Comparison of ENCODE assay signal across 28 cellular contexts in genomic region chr6:101879782-101880181, GRCh38.
"Had no signal": no experiment of that assay in that cellular context is flagged by ENCODE, and none has a peak within 500 bp of the region (broad histone marks: within the 10 kb centered on the region; RNA-seq: fewer than 3 reads in every experiment).

No MANE protein-coding gene starts in this region.

- FAIRE-seq: keratinocyte had no signal

- H3K4me1 Mint-ChIP-seq: activated B cell treated with CpG ODN at 0.5 μM for 24 hours; activated naive CD8-positive, alpha-beta T cell treated with anti-CD3 and anti-CD28 coated beads, Interleukin-2, amount 10 ng/mL, durations not matched to agents 7 days and 5 days; stimulated activated naive B cell treated with anti-CD40 and anti-IgM and Interleukin-4, amounts not matched to agents 10 μg/mL and 1 μg/mL and 100 μg/mL, for 72 hours had no signal

- ATAC-seq: activated CD8-positive, alpha-beta T cell treated with anti-CD3 and anti-CD28 coated beads, Interleukin-2, amount 10 ng/mL, durations not matched to agents 7 days and 5 days; gastroesophageal sphincter; left cardiac atrium; left ventricle myocardium superior; mucosa of descending colon; natural killer cell treated with Interleukin-12 subunit alpha and Interleukin-12 subunit beta and Interleukin-15 and Interleukin-18, amount 100 ng/mL, for 72 hours; stimulated activated naive B cell treated with anti-CD40 and anti-IgM and Interleukin-4, amounts not matched to agents 10 μg/mL and 1 μg/mL and 100 μg/mL, for 72 hours; upper lobe of right lung had no signal

- H3K4me3 Mint-ChIP-seq: activated B cell treated with CpG ODN at 0.5 μM for 24 hours; activated CD8-positive, alpha-beta T cell treated with anti-CD3 and anti-CD28 coated beads, Interleukin-2, amount 10 ng/mL, durations not matched to agents 7 days and 5 days; activated naive CD4-positive, alpha-beta T cell treated with anti-CD3 and anti-CD28 coated beads for 36 hours; activated naive CD8-positive, alpha-beta T cell treated with anti-CD3 and anti-CD28 coated beads, Interleukin-2, amount 10 ng/mL, durations not matched to agents 7 days and 5 days; brain; natural killer cell treated with Interleukin-12 subunit alpha and Interleukin-12 subunit beta and Interleukin-15 and Interleukin-18, amount 100 ng/mL, for 72 hours; stimulated activated naive B cell treated with anti-CD40 and anti-IgM and Interleukin-4, amounts not matched to agents 10 μg/mL and 1 μg/mL and 100 μg/mL, for 72 hours had no signal

- H3K36me3 Mint-ChIP-seq: activated naive CD8-positive, alpha-beta T cell treated with anti-CD3 and anti-CD28 coated beads, Interleukin-2, amount 10 ng/mL, durations not matched to agents 7 days and 5 days; natural killer cell treated with Interleukin-12 subunit alpha and Interleukin-12 subunit beta and Interleukin-15 and Interleukin-18, amount 100 ng/mL, for 72 hours; stimulated activated naive B cell treated with anti-CD40 and anti-IgM and Interleukin-4, amounts not matched to agents 10 μg/mL and 1 μg/mL and 100 μg/mL, for 72 hours had no signal

- H3K4me3 ChIP-seq: ascending aorta, cardiac muscle cell, colonic mucosa, gastroesophageal sphincter, mucosa of descending colon, right atrium auricular region, stomach, suprapubic skin, tibial artery, upper lobe of right lung had no signal

- DNase-seq: activated B cell treated with CpG ODN at 0.5 μM for 24 hours; activated CD8-positive, alpha-beta T cell treated with anti-CD3 and anti-CD28 coated beads, Interleukin-2, amount 10 ng/mL, durations not matched to agents 7 days and 5 days; activated effector memory CD4-positive, alpha-beta T cell treated with anti-CD3 and anti-CD28 coated beads, Interleukin-2, amount 50 U/mL, for 16 hours; activated naive CD4-positive, alpha-beta T cell treated with anti-CD3 and anti-CD28 coated beads for 36 hours; activated naive CD8-positive, alpha-beta T cell treated with anti-CD3 and anti-CD28 coated beads, Interleukin-2, amount 10 ng/mL, durations not matched to agents 7 days and 5 days; activated T-cell treated with anti-CD3 and anti-CD28 coated beads for 4 hours; cerebellar nuclear complex; colonic mucosa; effector CD8-positive, alpha-beta T cell; head of caudate nucleus; hippocampal formation; left cardiac atrium; left ventricle myocardium superior; mucosa of descending colon; stimulated activated CD4-positive, alpha-beta T cell treated with anti-CD3 and anti-CD28 coated beads, Interleukin-15, amount 100 ng/mL, for 24 hours; stimulated activated CD4-positive, alpha-beta T cell treated with anti-CD3 and anti-CD28 coated beads, Interleukin-2, amount 100 ng/mL, for 24 hours; stimulated activated naive B cell treated with anti-CD40 and anti-IgM and Interleukin-4, amounts not matched to agents 10 μg/mL and 1 μg/mL and 100 μg/mL, for 72 hours; stomach; tibial artery; upper lobe of right lung had no signal

- H3K27me3 Mint-ChIP-seq: activated B cell treated with CpG ODN at 0.5 μM for 24 hours; activated naive CD8-positive, alpha-beta T cell treated with anti-CD3 and anti-CD28 coated beads, Interleukin-2, amount 10 ng/mL, durations not matched to agents 7 days and 5 days; brain; natural killer cell treated with Interleukin-12 subunit alpha and Interleukin-12 subunit beta and Interleukin-15 and Interleukin-18, amount 100 ng/mL, for 72 hours; stimulated activated naive B cell treated with anti-CD40 and anti-IgM and Interleukin-4, amounts not matched to agents 10 μg/mL and 1 μg/mL and 100 μg/mL, for 72 hours had no signal

- H3K27ac Mint-ChIP-seq: activated B cell treated with CpG ODN at 0.5 μM for 24 hours; activated CD8-positive, alpha-beta T cell treated with anti-CD3 and anti-CD28 coated beads, Interleukin-2, amount 10 ng/mL, durations not matched to agents 7 days and 5 days; activated naive CD4-positive, alpha-beta T cell treated with anti-CD3 and anti-CD28 coated beads for 36 hours; activated naive CD8-positive, alpha-beta T cell treated with anti-CD3 and anti-CD28 coated beads, Interleukin-2, amount 10 ng/mL, durations not matched to agents 7 days and 5 days; brain; natural killer cell treated with Interleukin-12 subunit alpha and Interleukin-12 subunit beta and Interleukin-15 and Interleukin-18, amount 100 ng/mL, for 72 hours; stimulated activated naive B cell treated with anti-CD40 and anti-IgM and Interleukin-4, amounts not matched to agents 10 μg/mL and 1 μg/mL and 100 μg/mL, for 72 hours had no signal
